Comparison of ENCODE assay signal across 24 cellular contexts in genomic region chrX:27276751-27277150, GRCh38.
DNase-seq lines count a peak whose midpoint lies in the region; ATAC-seq and FAIRE-seq lines count a peak whose summit lies in the region.
"Had no signal": no experiment of that assay in that cellular context is flagged by ENCODE, and none has a peak within 500 bp of the region (broad histone marks: within the 10 kb centered on the region; RNA-seq: fewer than 3 reads in every experiment).

No MANE protein-coding gene starts in this region.

- no peaks in the 10 kb centered on the region for H3K4me1 Mint-ChIP-seq in activated CD4-positive, alpha-beta T cell treated with anti-CD3 and anti-CD28 coated beads for 36 hours
- H3K4me1 Mint-ChIP-seq: CD4-positive, alpha-beta memory T cell had no signal

- peak; percentile 98 for FAIRE-seq in HTR-8/SVneo (lab: Jason Lieb, UNC)
- FAIRE-seq in RCC 7860 (lab: Jason Lieb, UNC), result no peak
- FAIRE-seq: H54, K562 had no signal

- H3K9me3 Mint-ChIP-seq in activated CD4-positive, alpha-beta T cell treated with anti-CD3 and anti-CD28 coated beads for 36 hours (ENCODE audit: low read depth), result no peaks in the 10 kb centered on the region

- CTCF ChIA-PET in activated CD4-positive, alpha-beta T cell treated with anti-CD3 and anti-CD28 coated beads for 36 hours (lab: Charles Lee), result no interaction called here

- POLR2A ChIA-PET in activated CD4-positive, alpha-beta T cell treated with anti-CD3 and anti-CD28 coated beads for 36 hours (lab: Charles Lee), result no interaction called here

- in situ Hi-C loops in Caki2 (cut with HindIII; ENCODE audit: low pct_unique_long_range_greater_than_20kb, low sequenced_read_pairs), result no loop called here

- H3K27me3 Mint-ChIP-seq in activated CD4-positive, alpha-beta T cell treated with anti-CD3 and anti-CD28 coated beads for 36 hours, result no peaks in the 10 kb centered on the region
- H3K27me3 Mint-ChIP-seq: CD4-positive, alpha-beta memory T cell had no signal

- DNase-seq in Caki2 (ENCODE audit: low read depth), result peak; percentile 14
- DNase-seq in HTR-8/SVneo (ENCODE audit: insufficient read length, low spot score), result peak; percentile 21
- DNase-seq in dermis blood vessel endothelial cell, result peak; percentile 1
- DNase-seq in left kidney (ENCODE audit: low read depth, low spot score), result peak; percentile 0
- no peak for DNase-seq in RCC 7860 (ENCODE audit: low spot score)
- DNase-seq in AG08395 (ENCODE audit: low spot score), result no peak
- DNase-seq in activated CD4-positive, alpha-beta T cell treated with anti-CD3 and anti-CD28 coated beads for 36 hours, result no peak
- DNase-seq: ACHN; Caco-2; CD4-positive, alpha-beta memory T cell; EL; GF-D8; MM.1S; NCI-H1092; NCI-H1436; NCI-H1930; NCI-H2171; NCI-H345; NCI-H524; NCI-H82; Peyer's patch; Right ventricle myocardium superior had no signal

- no peak overlapping the region for H3K27ac Mint-ChIP-seq in activated CD4-positive, alpha-beta T cell treated with anti-CD3 and anti-CD28 coated beads for 36 hours
- H3K27ac Mint-ChIP-seq: CD4-positive, alpha-beta memory T cell had no signal

- intact Hi-C loops in activated CD4-positive, alpha-beta T cell treated with anti-CD3 and anti-CD28 coated beads for 36 hours (cut with DNase I, micrococcal nuclease), result no loop called here

- no peaks in the 10 kb centered on the region for H3K36me3 Mint-ChIP-seq in activated CD4-positive, alpha-beta T cell treated with anti-CD3 and anti-CD28 coated beads for 36 hours (ENCODE audit: low read depth)
- H3K36me3 Mint-ChIP-seq: CD4-positive, alpha-beta memory T cell had no signal

- no peak for ATAC-seq in activated CD4-positive, alpha-beta T cell treated with anti-CD3 and anti-CD28 coated beads for 36 hours
- ATAC-seq: K562 had no signal

- H3K4me3 Mint-ChIP-seq in activated CD4-positive, alpha-beta T cell treated with anti-CD3 and anti-CD28 coated beads for 36 hours, result no peak overlapping the region
- H3K4me3 Mint-ChIP-seq: CD4-positive, alpha-beta memory T cell had no signal

Comparison
In these comparisons a context has a peak if more than half of its experiments do, and no peak if none do; other contexts are left out.
1. DNase-seq: peak in Caki2 (single experiment), HTR-8/SVneo (single experiment), dermis blood vessel endothelial cell (single experiment) and left kidney (single experiment); none in RCC 7860 (single experiment), AG08395 (single experiment) and activated CD4-positive, alpha-beta T cell treated with anti-CD3 and anti-CD28 coated beads for 36 hours (single experiment).